ENCODE assay signal across 23 cellular contexts in the genomic region with DNA sequence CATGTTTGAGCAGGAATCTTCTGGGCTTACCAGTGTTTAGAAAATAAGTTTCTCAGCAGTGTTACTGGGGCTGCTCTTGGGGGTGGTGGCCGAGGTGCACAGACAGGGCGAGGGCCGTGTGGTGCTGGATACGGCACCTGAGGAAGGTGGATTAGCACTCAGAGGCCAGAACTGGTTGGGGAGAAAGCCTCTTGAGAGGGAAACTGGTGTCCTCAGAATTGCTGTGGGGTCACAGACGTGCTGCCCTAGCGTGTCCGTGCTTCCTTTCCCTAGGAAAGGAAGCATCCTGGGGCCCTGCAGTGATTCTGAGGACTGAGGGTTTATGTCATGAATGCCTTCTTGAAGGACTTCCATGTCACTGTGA. TPM values are rescaled to one million over a fixed set of nuclear protein-coding genes. Genes with fewer than 3 reads are reported as not detected.
"Had no signal": no experiment of that assay in that cellular context is flagged by ENCODE, and none has a peak within 500 bp of the region (broad histone marks: within the 10 kb centered on the region; RNA-seq: fewer than 3 reads in every experiment).

No MANE protein-coding gene starts in this region.

- H3K9me3 ChIP-seq: psoas muscle, right atrium auricular region, spleen, testis had no signal

- H3K4me1 ChIP-seq: parathyroid adenoma, psoas muscle, right atrium auricular region, spleen, testis had no signal

- H3K4me1 Mint-ChIP-seq: naive B cell, neural crest cell had no signal

- H3K27ac ChIP-seq: parathyroid adenoma, right atrium auricular region, spleen, testis had no signal

- H3K9ac ChIP-seq: parathyroid adenoma had no signal

- H3K9me3 Mint-ChIP-seq: activated naive CD4-positive, alpha-beta T cell treated with anti-CD3 and anti-CD28 coated beads, Interleukin-2, amount 50 U/mL, for 24 hours; activated T-cell treated with anti-CD3 and anti-CD28 coated beads, Interleukin-2, amount 50 U/mL, for 24 hours; activated T-helper 2 cell treated with anti-CD3 and anti-CD28 coated beads, Interferon-gamma antibody, Interleukin-2, Interleukin-4, amounts not matched to agents 10 μg/mL and 5 μg/mL and 100 μg/mL, durations not matched to agents 14 hours and 24 hours and 36 hours; effector memory CD8-positive, alpha-beta T cell; naive B cell; neural crest cell; T-helper 2 cell treated with Interferon-gamma antibody and Interleukin-4, amounts not matched to agents 5 μg/mL and 100 μg/mL, for 36 hours; type B pancreatic cell had no signal

- ATAC-seq: activated CD4-positive, alpha-beta T cell treated with anti-CD3 and anti-CD28 coated beads for 36 hours; effector memory CD8-positive, alpha-beta T cell had no signal

- H3K4me3 ChIP-seq: psoas muscle, right atrium auricular region, spleen, testis had no signal

- H3K4me3 Mint-ChIP-seq: activated CD4-positive, alpha-beta T cell treated with anti-CD3 and anti-CD28 coated beads for 36 hours; activated naive CD4-positive, alpha-beta T cell treated with anti-CD3 and anti-CD28 coated beads, Interleukin-2, amount 50 U/mL, for 24 hours; activated T-cell treated with anti-CD3 and anti-CD28 coated beads, Interleukin-2, amount 50 U/mL, for 24 hours; effector memory CD8-positive, alpha-beta T cell; naive B cell; neural crest cell; T-helper 2 cell treated with Interferon-gamma antibody and Interleukin-4, amounts not matched to agents 5 μg/mL and 100 μg/mL, for 36 hours; type B pancreatic cell had no signal

- DNase-seq: activated CD4-positive, alpha-beta T cell treated with anti-CD3 and anti-CD28 coated beads for 36 hours; activated CD4-positive, alpha-beta T cell treated with anti-CD3 and anti-CD28 coated beads, Interleukin-2, amount 50 U/mL, for 4 hours; activated CD4-positive, CD25-positive, alpha-beta regulatory T cell; activated CD8-positive, alpha-beta memory T cell treated with anti-CD3 and anti-CD28 coated beads, Interleukin-2, amount 50 U/mL, for 48 hours; activated T-cell treated with anti-CD3 and anti-CD28 coated beads, Interleukin-2, amount 50 U/mL, for 24 hours; effector memory CD8-positive, alpha-beta T cell; erythroblast; hippocampal formation; naive B cell; nucleus accumbens; psoas muscle; spleen; stimulated activated naive CD4-positive, alpha-beta T cell treated with Interleukin-2 at 50 U/mL for 16 hours; T-helper 1 cell; testis had no signal

- H3K27me3 ChIP-seq: dorsolateral prefrontal cortex, right atrium auricular region, spleen, testis had no signal

- H3K27ac Mint-ChIP-seq: activated CD4-positive, alpha-beta T cell treated with anti-CD3 and anti-CD28 coated beads for 36 hours; activated naive CD4-positive, alpha-beta T cell treated with anti-CD3 and anti-CD28 coated beads, Interleukin-2, amount 50 U/mL, for 24 hours; activated T-cell treated with anti-CD3 and anti-CD28 coated beads, Interleukin-2, amount 50 U/mL, for 24 hours; activated T-helper 2 cell treated with anti-CD3 and anti-CD28 coated beads, Interferon-gamma antibody, Interleukin-2, Interleukin-4, amounts not matched to agents 10 μg/mL and 5 μg/mL and 100 μg/mL, durations not matched to agents 14 hours and 24 hours and 36 hours; effector memory CD8-positive, alpha-beta T cell; T-helper 2 cell treated with Interferon-gamma antibody and Interleukin-4, amounts not matched to agents 5 μg/mL and 100 μg/mL, for 36 hours; type B pancreatic cell had no signal

- H3K27me3 Mint-ChIP-seq: activated CD4-positive, alpha-beta T cell treated with anti-CD3 and anti-CD28 coated beads for 36 hours; activated naive CD4-positive, alpha-beta T cell treated with anti-CD3 and anti-CD28 coated beads, Interleukin-2, amount 50 U/mL, for 24 hours; activated T-cell treated with anti-CD3 and anti-CD28 coated beads, Interleukin-2, amount 50 U/mL, for 24 hours; effector memory CD8-positive, alpha-beta T cell; naive B cell; type B pancreatic cell had no signal

RNA-seq across cellular contexts. Expression of gene SLC22A1, which starts 32.1 kb away (rescaled TPM):
- total RNA-seq: right atrium auricular region had no signal
